Comparison of ENCODE assay signal across 13 cellular contexts in genomic region chr19:11202488-11203193, GRCh38. TPM values are rescaled to one million over a fixed set of nuclear protein-coding genes. Genes with fewer than 3 reads are reported as not detected.
A peak's percentile ranks its signal among the peaks of the same experiment; 100 is the strongest.
DNase-seq lines count a peak whose midpoint lies in the region; ATAC-seq and TF ChIP-seq lines count a peak whose summit lies in the region.
"Had no signal": no experiment of that assay in that cellular context is flagged by ENCODE, and none has a peak within 500 bp of the region (broad histone marks: within the 10 kb centered on the region; RNA-seq: fewer than 3 reads in every experiment).

No MANE protein-coding gene starts in this region.

- TF ChIP-seq POLR2A in gastroesophageal sphincter (IDR thresholded peaks at IDR 0.05): no peak
- no peak for TF ChIP-seq POLR2A in ovary (IDR thresholded peaks at IDR 0.05)
- TF ChIP-seq POLR2A in uterus (IDR thresholded peaks at IDR 0.05): no peak
- no peak for TF ChIP-seq POLR2A in lower leg skin (IDR thresholded peaks at IDR 0.05)

- H3K4me1 ChIP-seq in gastroesophageal sphincter: peaks cover 8 to 64% (median 36%) of the 10 kb centered on the region in 3 donors
- H3K4me1 ChIP-seq in ovary (ENCODE audit: insufficient read depth): peaks cover 12% of the 10 kb centered on the region
- H3K4me1 ChIP-seq in uterus: peaks cover 5 to 9% of the 10 kb centered on the region in 2 donors

- TF ChIP-seq EP300 in gastroesophageal sphincter (IDR thresholded peaks at IDR 0.05): no peak
- TF ChIP-seq EP300 in ovary (IDR thresholded peaks at IDR 0.05): no peak

- TF ChIP-seq CTCF in gastroesophageal sphincter (IDR thresholded peaks at IDR 0.05): no peak
- no peak for TF ChIP-seq CTCF in ovary (IDR thresholded peaks at IDR 0.05)
- TF ChIP-seq CTCF in uterus (IDR thresholded peaks at IDR 0.05): no peak
- no peak for TF ChIP-seq CTCF in lower leg skin (IDR thresholded peaks at IDR 0.05)

- peak; percentile 34 to 59 (median 58) for DNase-seq in ovary
- DNase-seq in uterus: no peak
- no peak for DNase-seq in NCI-H446 (lab: John Stamatoyannopoulos, UW)
- DNase-seq in lower leg skin (ENCODE audit: low spot score in 2 of 2): no peak
- DNase-seq: activated CD4-positive, CD25-positive, alpha-beta regulatory T cell treated with anti-CD3 and anti-CD28 coated beads, Interleukin-2, amount 50 U/mL, for 72 hours; activated T-cell treated with anti-CD3 and anti-CD28 coated beads, Interleukin-2, amount 50 U/mL, for 72 hours; COR-L47; naive thymus-derived CD4-positive, alpha-beta T cell; NCI-H1105; NCI-H524 had no signal

- WGBS in adipose tissue, 3 donors: 88 to 89% (median 88%) methylated on average over 19 to 20 of the region's 20 CpGs
- 40% methylated on average over 2 of the region's 20 CpGs; no CpG with 5 or more reads in 1 of the 2 donors for WGBS in gastroesophageal sphincter (ENCODE audit: low coverage in 1 of 2), 2 donors
- WGBS in ovary, 3 donors: 79 to 87% (median 81%) methylated on average over 20 of the region's 20 CpGs
- WGBS in lower leg skin, 2 donors: 79 to 84% methylated on average over 20 of the region's 20 CpGs

- H3K9me3 ChIP-seq in gastroesophageal sphincter (no peaks in the 10 kb centered on the region), ovary (no peaks in the 10 kb centered on the region), uterus (no peaks in the 10 kb centered on the region)

- intact Hi-C loops in ovary (cut with DNase I): loop anchor here in 2 of 4 donors (1.0 to 10.0 kb wide), 3 partner anchors 64 to 168 kb away; no protein-coding TSS in a partner anchor
- intact Hi-C loops in uterus (cut with DNase I; ENCODE audit: low total_unique reads): loop anchor here (5.0 to 10.0 kb wide), 2 partner anchors 65 to 168 kb away; no protein-coding TSS in a partner anchor
- intact Hi-C loops in lower leg skin (cut with DNase I; ENCODE audit: low total_unique reads): loop anchor here (10.0 kb wide), 1 partner anchor 78 kb away; no protein-coding TSS in a partner anchor

- H3K27ac ChIP-seq in adipose tissue (ENCODE audit: low read depth, low read length): peak overlapping the region; percentile 28
- H3K27ac ChIP-seq in gastroesophageal sphincter: peak overlapping the region; percentile 85 to 99 (median 96)
- peak overlapping the region; percentile 75 to 93 for H3K27ac ChIP-seq in ovary
- H3K27ac ChIP-seq in uterus: peak overlapping the region; percentile 98 to 99

- no peak for ATAC-seq in gastroesophageal sphincter
- no peak for ATAC-seq in GM18511 (IDR thresholded peaks at IDR 0.05; ENCODE audit: unreplicated experiment)
- ATAC-seq: activated T-cell treated with anti-CD3 and anti-CD28 coated beads, Interleukin-2, amount 50 U/mL, for 72 hours had no signal

- H3K27me3 ChIP-seq in gastroesophageal sphincter (no peaks in the 10 kb centered on the region), ovary (no peaks in the 10 kb centered on the region), uterus (no peaks in the 10 kb centered on the region)

- peaks cover 0 to 40% of the 10 kb centered on the region in 2 donors for H3K36me3 ChIP-seq in gastroesophageal sphincter
- no peaks in the 10 kb centered on the region for H3K36me3 ChIP-seq in ovary
- H3K36me3 ChIP-seq in uterus: no peaks in the 10 kb centered on the region

- H3K4me3 ChIP-seq in gastroesophageal sphincter (peak overlapping the region in 1 of 2 donors; percentile 42), ovary (no peak overlapping the region), uterus (no peak overlapping the region), lower leg skin (ENCODE audit: low read depth, poor library complexity, severe bottlenecking) (no peak overlapping the region)

RNA-seq across cellular contexts. Expression of gene KANK2, which starts 5.3 kb away (rescaled TPM):
- 100 to 1,000 TPM in 2 of 3 donors, 10 to 100 TPM in 1; 34.3 to 583 (median 148) TPM for polyA plus RNA-seq in adipose tissue
- total RNA-seq in gastroesophageal sphincter: 1,000 to 10,000 TPM in 3 of 4 donors, 100 to 1,000 TPM in 1; 913 to 1,808 (median 1,065) TPM
- total RNA-seq in ovary: 100 to 1,000 TPM; 238 to 642 (median 479) TPM
- 100 to 1,000 TPM; 289 to 433 TPM for polyA plus RNA-seq in ovary
- 100 to 1,000 TPM; 326 to 762 (median 535) TPM for total RNA-seq in uterus
- 100 to 1,000 TPM in 1 of 4 donors, 10 to 100 TPM in 3; 28.7 to 117 (median 77.7) TPM for total RNA-seq in lower leg skin
- polyA plus RNA-seq: naive thymus-derived CD4-positive, alpha-beta T cell had no signal

RNA-seq across cellular contexts. Expression of gene ANGPTL8, which starts 36.8 kb away (rescaled TPM):
- polyA plus RNA-seq in adipose tissue (100 to 1,000 TPM in 1 of 3 donors, 10 to 100 TPM in 1, 1 to 10 TPM in 1; 7.4 to 108 (median 16.9) TPM), ovary (under 1 TPM in 1 of 2 donors, not detected in 1; 0.86 TPM)
- total RNA-seq in gastroesophageal sphincter (1 to 10 TPM in 1 of 4 donors, not detected in 3; 2.0 TPM), ovary (under 1 TPM in 3 of 7 donors, not detected in 4; 0.50 to 0.93 (median 0.51) TPM), uterus (1 to 10 TPM in 1 of 4 donors, not detected in 3; 3.0 TPM), lower leg skin (not detected)
- total RNA-seq: activated T-cell treated with anti-CD3 and anti-CD28 coated beads, Interleukin-2, amount 50 U/mL, for 72 hours; naive thymus-derived CD4-positive, alpha-beta T cell had no signal
- polyA plus RNA-seq: naive thymus-derived CD4-positive, alpha-beta T cell had no signal

RNA-seq across cellular contexts. Expression of gene SPC24, which starts 47.1 kb away (rescaled TPM):
- 1 to 10 TPM in 1 of 3 donors, under 1 TPM in 2; 0.17 to 2.4 (median 0.30) TPM for polyA plus RNA-seq in adipose tissue
- total RNA-seq in gastroesophageal sphincter: 1 to 10 TPM; 4.2 to 6.8 (median 5.7) TPM
- 1 to 10 TPM in 4 of 7 donors, under 1 TPM in 2, not detected in 1; 0.93 to 2.7 (median 1.0) TPM for total RNA-seq in ovary
- under 1 TPM; 0.47 to 0.78 TPM for polyA plus RNA-seq in ovary
- 10 to 100 TPM in 1 of 4 donors, 1 to 10 TPM in 3; 1.8 to 21.8 (median 2.6) TPM for total RNA-seq in uterus
- total RNA-seq in lower leg skin: 1 to 10 TPM in 2 of 4 donors, under 1 TPM in 2; 0.17 to 8.5 (median 0.82) TPM

RNA-seq across cellular contexts. Expression of gene DOCK6, which starts 59.7 kb away (rescaled TPM):
- 100 to 1,000 TPM in 1 of 3 donors, 10 to 100 TPM in 2; 16.2 to 190 (median 57.8) TPM for polyA plus RNA-seq in adipose tissue
- total RNA-seq in gastroesophageal sphincter: 10 to 100 TPM; 18.5 to 43.1 (median 29.1) TPM
- 10 to 100 TPM; 17.2 to 60.0 (median 38.0) TPM for total RNA-seq in ovary
- polyA plus RNA-seq in ovary: 10 to 100 TPM; 12.8 to 18.0 TPM
- 10 to 100 TPM; 13.5 to 89.4 (median 38.6) TPM for total RNA-seq in uterus
- 100 to 1,000 TPM in 1 of 4 donors, 10 to 100 TPM in 3; 63.4 to 102 (median 65.6) TPM for total RNA-seq in lower leg skin
- polyA plus RNA-seq: naive thymus-derived CD4-positive, alpha-beta T cell had no signal

Comparison
In these comparisons a context has a peak if more than half of its experiments do, and no peak if none do; other contexts are left out.
1. H3K27ac ChIP-seq: peak in every context shown above with its lines; median percentile 98 in uterus; 96 in gastroesophageal sphincter; 84 in ovary; 28 in adipose tissue.
2. DNase-seq: peak in ovary (5 of 5); none in uterus (0 of 2), NCI-H446 (0 of 2) and lower leg skin (0 of 2).